Comparison of ENCODE assay signal across 8 cellular contexts in genomic region chr5:471750-472058, GRCh38.
A peak's percentile ranks its signal among the peaks of the same experiment; 100 is the strongest.
DNase-seq lines count a peak whose midpoint lies in the region; ATAC-seq and TF ChIP-seq lines count a peak whose summit lies in the region.

No MANE protein-coding gene starts in this region.

- no peak overlapping the region for H3K9ac ChIP-seq in iPS-18a (ENCODE audit: low read length)

- no peaks in the 10 kb centered on the region for H3K9me3 ChIP-seq in iPS-18a (ENCODE audit: control insufficient read depth, low read depth, low read length)

- no peaks in the 10 kb centered on the region for H3K4me1 ChIP-seq in iPS-18a (ENCODE audit: control insufficient read depth, low read depth, low read length)

- H3K36me3 ChIP-seq in iPS-18a (ENCODE audit: control insufficient read depth, low read depth, low read length): peaks cover 1% of the 10 kb centered on the region

- H3K4me3 ChIP-seq in WI38 (ENCODE audit: low read depth, low read length): peak overlapping the region; percentile 72
- peak overlapping the region; percentile 57 for H3K4me3 ChIP-seq in iPS-18a (ENCODE audit: low read length)

- no peak for TF ChIP-seq CTCF in WI38 (IDR thresholded peaks at IDR 0.05; ENCODE audit: low read depth, low read length)

- ATAC-seq in HG03432 (IDR thresholded peaks at IDR 0.05; ENCODE audit: unreplicated experiment) (no peak), GM21529 (IDR thresholded peaks at IDR 0.05; ENCODE audit: unreplicated experiment) (no peak)

- peak; percentile 7 for DNase-seq in activated CD8-positive, alpha-beta memory T cell treated with anti-CD3 and anti-CD28 coated beads, Interleukin-2, amount 50 U/mL, for 4 hours
- DNase-seq in activated CD8-positive, alpha-beta memory T cell treated with anti-CD3 and anti-CD28 coated beads, Interleukin-2, amount 50 U/mL, for 48 hours: no peak
- DNase-seq in substantia nigra (lab: John Stamatoyannopoulos, UW): no peak
- DNase-seq in NCI-H146 treated with DMSO at 0.1 percent for 48 hours (lab: John Stamatoyannopoulos, UW; ENCODE audit: unreplicated experiment): no peak

- H3K27me3 ChIP-seq in iPS-18a (ENCODE audit: control insufficient read depth, insufficient read depth, low read length): peaks cover 38% of the 10 kb centered on the region

- H3K27ac ChIP-seq in iPS-18a (ENCODE audit: low read length) (no peak overlapping the region), substantia nigra (ENCODE audit: low read depth, low read length, poor library complexity, severe bottlenecking) (peak overlapping the region; percentile 21)
